ENCODE assay signal across 9 cellular contexts in genomic region chr17:74840989-74841666, GRCh38. TPM values are rescaled to one million over a fixed set of nuclear protein-coding genes. Genes with fewer than 3 reads are reported as not detected.
DNase-seq lines count a peak whose midpoint lies in the region; ATAC-seq, FAIRE-seq and TF ChIP-seq lines count a peak whose summit lies in the region.
"Had no signal": no experiment of that assay in that cellular context is flagged by ENCODE, and none has a peak within 500 bp of the region (broad histone marks: within the 10 kb centered on the region; RNA-seq: fewer than 3 reads in every experiment).

No MANE protein-coding gene starts in this region.

- H3K4me1 ChIP-seq in hepatocyte (ENCODE audit: insufficient read depth): peaks cover 5% of the 10 kb centered on the region

- no peak overlapping the region for H3K27ac ChIP-seq in hepatocyte

- H3K9me3 ChIP-seq in hepatocyte (ENCODE audit: low read depth): no peaks in the 10 kb centered on the region

- H2AFZ ChIP-seq in hepatocyte: no peak overlapping the region

- no peak for ATAC-seq in activated CD4-positive, CD25-positive, alpha-beta regulatory T cell treated with anti-CD3 and anti-CD28 coated beads, Interleukin-2, amount 50 U/mL, for 24 hours
- no peak for ATAC-seq in HG03280 (IDR thresholded peaks at IDR 0.05; ENCODE audit: unreplicated experiment)

- H3K4me2 ChIP-seq in hepatocyte: no peak overlapping the region

- FAIRE-seq in frontal cortex (lab: Jason Lieb, UNC): no peak

- 47% methylated on average over 13 of the region's 13 CpGs for WGBS in hepatocyte (ENCODE audit: low lambda C conversion rate, missing lambda C conversion rate)

- DNase-seq in CMK (ENCODE audit: low read depth) (peak; percentile 58), SK-N-DZ (ENCODE audit: low spot score) (peak; percentile 64), frontal cortex (ENCODE audit: low spot score in 2 of 2) (peak; percentile 72 to 76), occipital lobe (lab: John Stamatoyannopoulos, UW) (peak; percentile 22), hepatocyte (ENCODE audit: low spot score) (no peak)
- no peak for DNase-seq in activated T-cell treated with anti-CD3 and anti-CD28 coated beads, Interleukin-2, amount 50 U/mL, for 48 hours
- DNase-seq: activated effector memory CD4-positive, alpha-beta T cell treated with Interleukin-2 at 50 U/mL for 16 hours had no signal

- no peak for TF ChIP-seq CTCF in hepatocyte (IDR thresholded peaks at IDR 0.05; ENCODE audit: poor library complexity)

- H4K20me1 ChIP-seq in hepatocyte (ENCODE audit: insufficient read depth, poor library complexity, severe bottlenecking): no peaks in the 10 kb centered on the region

- no peaks in the 10 kb centered on the region for H3K79me2 ChIP-seq in hepatocyte

- H3K27me3 ChIP-seq in hepatocyte: peaks cover 13% of the 10 kb centered on the region

- no peaks in the 10 kb centered on the region for H3K9me2 ChIP-seq in hepatocyte (replicated peaks; ENCODE audit: insufficient read depth)

- H3K4me3 ChIP-seq in hepatocyte: no peak overlapping the region

- no peaks in the 10 kb centered on the region for H3K36me3 ChIP-seq in hepatocyte (replicated peaks; ENCODE audit: insufficient read depth, low read depth)

RNA-seq across cellular contexts. Expression of gene GRIN2C, which starts 18.6 kb away (rescaled TPM):
- 0.20 and 0.24 TPM in 2 replicates for polyA plus RNA-seq in SK-N-DZ (2014; cell fraction: cytosol; rRNA removed)
- polyA plus RNA-seq in SK-N-DZ (2014; cell fraction: nucleus; rRNA removed): 1.0 TPM in 1 of 2 replicates, not detected in the other
- total RNA-seq in frontal cortex (1.2 TPM), occipital lobe (0.47 TPM), hepatocyte (not detected in 2 replicates)
- polyA plus RNA-seq in hepatocyte: 0.13 and 0.27 TPM in 2 replicates

RNA-seq across cellular contexts. Expression of gene FDXR, which starts 31.7 kb away (rescaled TPM):
- polyA plus RNA-seq in SK-N-DZ (2014; cell fraction: cytosol; rRNA removed): 12.8 and 14.1 TPM in 2 replicates
- 11.5 and 18.8 TPM in 2 replicates for polyA plus RNA-seq in SK-N-DZ (2014; cell fraction: nucleus; rRNA removed)
- 2.4 TPM for total RNA-seq in frontal cortex
- total RNA-seq in occipital lobe: 3.1 TPM
- total RNA-seq in hepatocyte: 9.3 and 12.2 TPM in 2 replicates
- 14.2 and 17.8 TPM in 2 replicates for polyA plus RNA-seq in hepatocyte

RNA-seq across cellular contexts. Expression of gene FADS6, which starts 52.3 kb away (rescaled TPM):
- polyA plus RNA-seq in SK-N-DZ (2014; cell fraction: cytosol; rRNA removed): not detected in 2 replicates
- polyA plus RNA-seq in SK-N-DZ (2014; cell fraction: nucleus; rRNA removed): not detected in 2 replicates
- total RNA-seq in frontal cortex (0.82 TPM), occipital lobe (0.16 TPM), hepatocyte (4.0 and 4.2 TPM in 2 replicates)
- 1.4 and 4.3 TPM in 2 replicates for polyA plus RNA-seq in hepatocyte

Comparison
In these comparisons a context has a peak if more than half of its experiments do, and no peak if none do; other contexts are left out.
1. DNase-seq: peak in CMK (single experiment), SK-N-DZ (single experiment), frontal cortex (2 of 2) and occipital lobe (single experiment); none in hepatocyte (single experiment) and activated T-cell treated with anti-CD3 and anti-CD28 coated beads, Interleukin-2, amount 50 U/mL, for 48 hours (0 of 2).